Comparison of ENCODE assay signal across 22 cellular contexts in the genomic region with DNA sequence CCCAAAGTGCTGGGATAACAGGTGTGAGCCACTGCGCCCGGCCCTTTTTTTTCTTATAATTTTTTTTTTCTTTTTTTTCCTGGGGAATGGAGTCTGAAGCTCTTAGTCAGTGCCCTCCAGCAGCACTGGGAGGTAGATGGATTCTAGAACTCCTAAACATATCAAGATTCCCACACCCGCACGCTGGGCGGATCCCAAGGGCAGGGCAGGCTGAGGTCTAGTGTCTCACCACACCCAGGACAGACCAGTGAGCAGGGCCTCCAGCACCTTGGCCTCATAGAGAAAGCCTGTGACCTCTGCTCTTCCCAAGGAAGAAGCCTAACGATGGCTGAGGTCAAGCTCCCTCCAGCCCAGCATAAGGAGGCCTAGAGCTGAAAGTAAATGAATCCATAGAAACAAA.
DNase-seq lines count a peak whose midpoint lies in the region; ATAC-seq and TF ChIP-seq lines count a peak whose summit lies in the region.
"Had no signal": no experiment of that assay in that cellular context is flagged by ENCODE, and none has a peak within 500 bp of the region (broad histone marks: within the 10 kb centered on the region; RNA-seq: fewer than 3 reads in every experiment).

No MANE protein-coding gene starts in this region.

- TF ChIP-seq POLR2A in esophagus muscularis mucosa (IDR thresholded peaks at IDR 0.05; ENCODE audit: low read depth) (no peak), testis (IDR thresholded peaks at IDR 0.05) (no peak)

- no peaks in the 10 kb centered on the region for H3K36me3 ChIP-seq in H7 (replicated peaks; ENCODE audit: control insufficient read depth, insufficient read depth, low read length)
- no peaks in the 10 kb centered on the region for H3K36me3 ChIP-seq in esophagus muscularis mucosa
- H3K36me3 ChIP-seq in testis (ENCODE audit: low read depth, missing control alignments): no peaks in the 10 kb centered on the region
- H3K36me3 ChIP-seq: BE2C, SJCRH30 had no signal

- TF ChIP-seq CTCF in esophagus muscularis mucosa (IDR thresholded peaks at IDR 0.05) (no peak), testis (IDR thresholded peaks at IDR 0.05) (no peak)

- DNase-seq in activated CD8-positive, alpha-beta memory T cell treated with anti-CD3 and anti-CD28 coated beads, Interleukin-2, amount 10 ng/mL, durations not matched to agents 7 days and 5 days: peak; percentile 29
- DNase-seq in activated CD8-positive, alpha-beta memory T cell treated with anti-CD3 and anti-CD28 coated beads, Interleukin-2, amount 50 U/mL, for 48 hours: no peak
- DNase-seq in H7: peak; percentile 13
- DNase-seq in esophagus muscularis mucosa (ENCODE audit: extremely low spot score): peak; percentile 82
- peak; percentile 9 for DNase-seq in testis
- no peak for DNase-seq in NCI-H510A treated with DMSO at 0.1 percent for 48 hours (lab: John Stamatoyannopoulos, UW)
- DNase-seq in NCI-H1417 treated with DMSO at 0.1 percent for 48 hours (lab: John Stamatoyannopoulos, UW): no peak
- DNase-seq: BE2C; DMS53; Karpas-422; NCI-H1092 treated with DMSO at 0.1 percent for 48 hours; NCI-H1436 treated with DMSO at 0.1 percent for 48 hours; NCI-H187 treated with DMSO at 0.1 percent for 48 hours; NCI-H2171 treated with DMSO at 0.1 percent for 48 hours; NCI-H524 treated with DMSO at 0.1 percent for 48 hours; NCI-H774; NK-92 treated with Interleukin-12 subunit alpha and Interleukin-12 subunit beta, amount 100 ng/mL, for 24 hours; PC-3; SJCRH30 had no signal

- WGBS in esophagus muscularis mucosa: 98% methylated on average over 6 of the region's 6 CpGs
- WGBS in testis, 2 donors: 97 to 100% methylated on average over 5 to 6 of the region's 6 CpGs

- H3K27ac ChIP-seq in esophagus muscularis mucosa (replicated peaks in 1 of 4) (no peak overlapping the region), testis (no peak overlapping the region)
- H3K27ac ChIP-seq: 22Rv1, SJCRH30 had no signal

- H3K4me3 ChIP-seq in H7 (ENCODE audit: insufficient read depth, low read depth, low read length): no peak overlapping the region
- H3K4me3 ChIP-seq in esophagus muscularis mucosa: no peak overlapping the region
- no peak overlapping the region for H3K4me3 ChIP-seq in testis
- H3K4me3 ChIP-seq: SJCRH30 had no signal

- ATAC-seq in activated CD8-positive, alpha-beta memory T cell treated with anti-CD3 and anti-CD28 coated beads, Interleukin-2, amount 10 ng/mL, durations not matched to agents 7 days and 5 days: no peak
- ATAC-seq: HCT116, PC-3, Right ventricle myocardium inferior had no signal

- H3K36me3 Mint-ChIP-seq in activated CD8-positive, alpha-beta memory T cell treated with anti-CD3 and anti-CD28 coated beads, Interleukin-2, amount 10 ng/mL, durations not matched to agents 7 days and 5 days: no peaks in the 10 kb centered on the region

- H3K27me3 ChIP-seq in H7 (ENCODE audit: control insufficient read depth, insufficient read depth, low read length) (no peaks in the 10 kb centered on the region), esophagus muscularis mucosa (no peaks in the 10 kb centered on the region), testis (no peaks in the 10 kb centered on the region)
- H3K27me3 ChIP-seq: BE2C, SJCRH30 had no signal

- CTCF ChIA-PET in activated CD8-positive, alpha-beta memory T cell treated with anti-CD3 and anti-CD28 coated beads, Interleukin-2, amount 10 ng/mL, durations not matched to agents 7 days and 5 days (lab: Charles Lee): no interaction called here

- H3K4me3 Mint-ChIP-seq in activated CD8-positive, alpha-beta memory T cell treated with anti-CD3 and anti-CD28 coated beads, Interleukin-2, amount 10 ng/mL, durations not matched to agents 7 days and 5 days: no peak overlapping the region

- H3K9me3 Mint-ChIP-seq in activated CD8-positive, alpha-beta memory T cell treated with anti-CD3 and anti-CD28 coated beads, Interleukin-2, amount 10 ng/mL, durations not matched to agents 7 days and 5 days (ENCODE audit: low read depth): no peaks in the 10 kb centered on the region

- H3K9me3 ChIP-seq in esophagus muscularis mucosa (no peaks in the 10 kb centered on the region), testis (no peaks in the 10 kb centered on the region)
- H3K9me3 ChIP-seq: BE2C, SJCRH30 had no signal

- no peak for TF ChIP-seq EP300 in esophagus muscularis mucosa (IDR thresholded peaks at IDR 0.05)

- H3K27me3 Mint-ChIP-seq in activated CD8-positive, alpha-beta memory T cell treated with anti-CD3 and anti-CD28 coated beads, Interleukin-2, amount 10 ng/mL, durations not matched to agents 7 days and 5 days: no peaks in the 10 kb centered on the region

- peaks cover 18 to 25% (median 24%) of the 10 kb centered on the region in 4 donors for H3K4me1 ChIP-seq in esophagus muscularis mucosa
- H3K4me1 ChIP-seq in testis: peaks cover 22% of the 10 kb centered on the region

- no peak overlapping the region for H3K27ac Mint-ChIP-seq in activated CD8-positive, alpha-beta memory T cell treated with anti-CD3 and anti-CD28 coated beads, Interleukin-2, amount 10 ng/mL, durations not matched to agents 7 days and 5 days

- H3K4me1 Mint-ChIP-seq in activated CD8-positive, alpha-beta memory T cell treated with anti-CD3 and anti-CD28 coated beads, Interleukin-2, amount 10 ng/mL, durations not matched to agents 7 days and 5 days: peaks cover 5% of the 10 kb centered on the region

- intact Hi-C loops in esophagus muscularis mucosa (cut with DNase I) (no loop called here), testis (cut with DNase I; ENCODE audit: low total_unique reads) (no loop called here)

Comparison
In these comparisons a context has a peak if more than half of its experiments do, and no peak if none do; other contexts are left out.
1. DNase-seq: peak in activated CD8-positive, alpha-beta memory T cell treated with anti-CD3 and anti-CD28 coated beads, Interleukin-2, amount 10 ng/mL, durations not matched to agents 7 days and 5 days (single experiment), H7 (single experiment), esophagus muscularis mucosa (single experiment) and testis (single experiment); none in activated CD8-positive, alpha-beta memory T cell treated with anti-CD3 and anti-CD28 coated beads, Interleukin-2, amount 50 U/mL, for 48 hours (single experiment), NCI-H510A treated with DMSO at 0.1 percent for 48 hours (single experiment) and NCI-H1417 treated with DMSO at 0.1 percent for 48 hours (single experiment).